In the genomic region with DNA sequence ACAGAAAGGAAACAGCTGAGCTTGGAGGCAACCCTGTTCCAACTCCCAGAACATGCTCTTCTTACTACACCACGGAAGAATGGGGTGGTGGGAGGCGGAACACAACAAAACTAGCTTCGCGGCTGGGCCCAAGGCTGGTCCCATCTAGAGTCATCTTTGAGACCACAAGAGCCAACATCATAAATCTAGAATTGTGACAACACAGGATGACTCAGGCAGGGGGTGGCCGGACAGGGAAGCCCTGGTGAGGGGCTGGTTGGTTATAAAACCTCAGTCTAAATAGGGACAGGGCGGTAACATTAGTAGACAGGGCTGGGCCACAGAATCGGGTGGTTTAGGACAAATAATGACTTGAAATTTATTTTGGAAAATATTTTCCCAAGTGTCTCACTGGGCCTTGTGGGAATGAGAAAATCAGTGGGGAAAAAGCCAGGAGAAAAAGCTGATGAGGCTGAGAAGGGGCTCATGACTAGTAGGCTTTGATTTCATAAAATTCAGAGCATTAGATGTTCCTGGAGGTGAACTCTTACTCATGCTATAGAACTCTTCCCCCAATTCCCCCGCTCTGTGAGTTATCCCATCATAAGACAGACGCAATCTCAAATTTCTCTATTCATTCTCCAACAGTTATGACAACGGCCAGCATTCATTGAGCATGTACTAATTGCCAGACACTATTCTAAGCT, we compare ENCODE assay signal across 11 cellular contexts.
DNase-seq lines count a peak whose midpoint lies in the region; ATAC-seq and TF ChIP-seq lines count a peak whose summit lies in the region.
"Had no signal": no experiment of that assay in that cellular context is flagged by ENCODE, and none has a peak within 500 bp of the region (broad histone marks: within the 10 kb centered on the region; RNA-seq: fewer than 3 reads in every experiment).

No MANE protein-coding gene starts in this region.

- no peaks in the 10 kb centered on the region for H3K9me3 ChIP-seq in Peyer's patch
- H3K9me3 ChIP-seq in stomach smooth muscle (ENCODE audit: control insufficient read depth in 2 of 2, low read length in 2 of 2), result peaks cover 0 to 7% of the 10 kb centered on the region in 2 donors

- no peaks in the 10 kb centered on the region for H3K27me3 ChIP-seq in Peyer's patch
- no peaks in the 10 kb centered on the region for H3K27me3 ChIP-seq in stomach smooth muscle (ENCODE audit: control insufficient read depth in 1 of 2, insufficient read depth in 2 of 2, low read length in 2 of 2)

- no peaks in the 10 kb centered on the region for H3K36me3 ChIP-seq in Peyer's patch
- no peaks in the 10 kb centered on the region for H3K36me3 ChIP-seq in stomach smooth muscle (ENCODE audit: control insufficient read depth in 2 of 2, insufficient read depth in 2 of 2, low read length in 2 of 2)

- intact Hi-C loops in left ventricle myocardium superior (cut with micrococcal nuclease), result no loop called here

- no peak for TF ChIP-seq POLR2A in Peyer's patch (IDR thresholded peaks at IDR 0.05)

- no peaks in the 10 kb centered on the region for H3K4me1 ChIP-seq in Peyer's patch
- H3K4me1 ChIP-seq in stomach smooth muscle (ENCODE audit: control insufficient read depth, insufficient read depth, low read length), result peaks cover 3% of the 10 kb centered on the region

- TF ChIP-seq CTCF in Peyer's patch (IDR thresholded peaks at IDR 0.05), result no peak

- ATAC-seq in activated CD4-positive, CD25-positive, alpha-beta regulatory T cell treated with anti-CD3 and anti-CD28 coated beads, Interleukin-2, amount 50 U/mL, for 24 hours, result peak; percentile 32 to 55
- peak; percentile 71 for ATAC-seq in left ventricle myocardium superior
- no peak for ATAC-seq in HG03354 (IDR thresholded peaks at IDR 0.05; ENCODE audit: poor library complexity, severe bottlenecking, unreplicated experiment)

- H3K4me3 ChIP-seq in Peyer's patch (no peak overlapping the region), stomach smooth muscle (ENCODE audit: low read length in 2 of 2) (no peak overlapping the region)

- H3K27ac ChIP-seq in Peyer's patch, result peak overlapping the region in 3 of 4 donors; percentile 12 to 45 (median 44)
- H3K27ac ChIP-seq in stomach smooth muscle (ENCODE audit: low read length), result peak overlapping the region; percentile 6
- H3K27ac ChIP-seq: 22Rv1 had no signal

- H3K9ac ChIP-seq in stomach smooth muscle (ENCODE audit: low read length in 2 of 2), result no peak overlapping the region

- DNase-seq in activated CD4-positive, CD25-positive, alpha-beta regulatory T cell treated with anti-CD3 and anti-CD28 coated beads, Interleukin-2, amount 50 U/mL, for 72 hours, result no peak
- DNase-seq in Peyer's patch (peak in 1 of 3 donors; percentile 50), left ventricle myocardium superior (no peak), hypothalamus (lab: John Stamatoyannopoulos, UW) (no peak), NCI-H2227 (lab: John Stamatoyannopoulos, UW; ENCODE audit: unreplicated experiment) (no peak)
- DNase-seq: endodermal cell, kidney glomerular epithelial cell had no signal
